In the genomic region with DNA sequence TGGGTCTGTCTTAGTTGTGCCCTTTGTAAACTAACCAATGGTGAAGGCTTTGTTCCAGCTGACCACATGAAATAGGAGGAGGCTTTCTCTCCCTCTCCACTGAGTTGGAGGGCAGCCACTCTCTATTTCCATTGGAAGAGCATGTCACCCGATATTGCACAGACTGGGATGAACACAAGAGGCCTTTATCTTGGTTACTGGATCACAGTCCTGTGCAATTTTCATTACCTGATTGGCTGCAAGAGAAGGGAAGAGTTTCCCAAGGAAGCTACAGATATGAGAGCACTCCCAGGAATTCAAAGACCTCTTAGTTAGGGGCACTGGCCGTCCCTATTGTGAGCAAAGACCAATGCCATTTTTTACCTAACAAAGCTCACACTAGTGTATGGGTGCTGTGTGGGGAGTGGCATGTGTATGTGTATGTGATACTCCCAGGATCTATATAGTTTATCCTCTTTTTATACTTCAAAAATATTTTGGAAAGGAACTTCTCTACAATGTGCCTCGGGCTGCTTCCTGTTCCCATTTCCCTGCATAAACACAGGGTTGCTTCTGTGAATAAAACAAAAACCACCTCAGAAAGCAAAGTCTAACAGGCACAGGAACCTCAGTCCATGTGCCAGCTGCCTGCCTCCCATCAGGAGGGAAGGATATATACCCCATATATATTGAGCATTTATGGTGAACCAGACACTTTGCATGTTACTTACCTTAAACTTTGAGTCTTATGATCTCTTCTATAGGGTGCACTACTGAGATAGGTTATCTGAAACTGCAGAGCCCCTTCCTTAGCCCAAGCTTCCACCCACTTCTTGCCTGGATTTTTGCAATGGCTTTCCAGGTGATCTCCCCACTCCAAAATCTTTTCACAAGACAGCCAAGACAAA, we compare ENCODE assay signal across 1 cellular context.
TF ChIP-seq lines count a peak whose summit lies in the region.

No MANE protein-coding gene starts in this region.

TF ChIP-seq in HepG2, 621 proteins besides CTCF, POLR2A, EP300 and RAD21 (continued from another document and continues in another):
- TF ChIP-seq, protein P1, sequence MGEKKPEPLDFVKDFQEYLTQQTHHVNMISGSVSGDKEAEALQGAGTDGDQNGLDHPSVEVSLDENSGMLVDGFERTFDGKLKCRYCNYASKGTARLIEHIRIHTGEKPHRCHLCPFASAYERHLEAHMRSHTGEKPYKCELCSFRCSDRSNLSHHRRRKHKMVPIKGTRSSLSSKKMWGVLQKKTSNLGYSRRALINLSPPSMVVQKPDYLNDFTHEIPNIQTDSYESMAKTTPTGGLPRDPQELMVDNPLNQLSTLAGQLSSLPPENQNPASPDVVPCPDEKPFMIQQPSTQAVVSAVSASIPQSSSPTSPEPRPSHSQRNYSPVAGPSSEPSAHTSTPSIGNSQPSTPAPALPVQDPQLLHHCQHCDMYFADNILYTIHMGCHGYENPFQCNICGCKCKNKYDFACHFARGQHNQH (CRISPR knock-in tag; IDR thresholded peaks at IDR 0.05): peak; percentile 36; the same call in 1 of the 2 replicates
- peak; percentile 69 for TF ChIP-seq CEBPB (IDR thresholded peaks at IDR 0.05; ENCODE audit: borderline replicate concordance, low read depth, low read length)
- peak; percentile 42; the same call in 1 of the 2 replicates for TF ChIP-seq HNF4G (IDR thresholded peaks at IDR 0.05; ENCODE audit: borderline replicate concordance, low read depth, low read length)
- no peak for TF ChIP-seq HNF4G (CRISPR knock-in tag; IDR thresholded peaks at IDR 0.05; ENCODE audit: borderline replicate concordance, low read depth)
- TF ChIP-seq GATA4 (IDR thresholded peaks at IDR 0.05; ENCODE audit: borderline replicate concordance, low read depth): no peak
- TF ChIP-seq, protein P2, sequence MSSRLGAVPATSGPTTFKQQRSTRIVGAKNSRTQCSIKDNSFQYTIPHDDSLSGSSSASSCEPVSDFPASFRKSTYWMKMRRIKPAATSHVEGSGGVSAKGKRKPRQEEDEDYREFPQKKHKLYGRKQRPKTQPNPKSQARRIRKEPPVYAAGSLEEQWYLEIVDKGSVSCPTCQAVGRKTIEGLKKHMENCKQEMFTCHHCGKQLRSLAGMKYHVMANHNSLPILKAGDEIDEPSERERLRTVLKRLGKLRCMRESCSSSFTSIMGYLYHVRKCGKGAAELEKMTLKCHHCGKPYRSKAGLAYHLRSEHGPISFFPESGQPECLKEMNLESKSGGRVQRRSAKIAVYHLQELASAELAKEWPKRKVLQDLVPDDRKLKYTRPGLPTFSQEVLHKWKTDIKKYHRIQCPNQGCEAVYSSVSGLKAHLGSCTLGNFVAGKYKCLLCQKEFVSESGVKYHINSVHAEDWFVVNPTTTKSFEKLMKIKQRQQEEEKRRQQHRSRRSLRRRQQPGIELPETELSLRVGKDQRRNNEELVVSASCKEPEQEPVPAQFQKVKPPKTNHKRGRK (CRISPR knock-in tag; IDR thresholded peaks at IDR 0.05): no peak
- no peak for TF ChIP-seq SRSF1 (optimal IDR thresholded peaks at IDR 0.05; ENCODE audit: low read depth, low read length)
- TF ChIP-seq, protein P3, sequence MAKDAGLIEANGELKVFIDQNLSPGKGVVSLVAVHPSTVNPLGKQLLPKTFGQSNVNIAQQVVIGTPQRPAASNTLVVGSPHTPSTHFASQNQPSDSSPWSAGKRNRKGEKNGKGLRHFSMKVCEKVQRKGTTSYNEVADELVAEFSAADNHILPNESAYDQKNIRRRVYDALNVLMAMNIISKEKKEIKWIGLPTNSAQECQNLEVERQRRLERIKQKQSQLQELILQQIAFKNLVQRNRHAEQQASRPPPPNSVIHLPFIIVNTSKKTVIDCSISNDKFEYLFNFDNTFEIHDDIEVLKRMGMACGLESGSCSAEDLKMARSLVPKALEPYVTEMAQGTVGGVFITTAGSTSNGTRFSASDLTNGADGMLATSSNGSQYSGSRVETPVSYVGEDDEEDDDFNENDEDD (CRISPR knock-in tag; IDR thresholded peaks at IDR 0.05; ENCODE audit: borderline replicate concordance): peak; percentile 22; the same call in 1 of the 2 replicates
- no peak for TF ChIP-seq ZNF326 (CRISPR knock-in tag; IDR thresholded peaks at IDR 0.05; ENCODE audit: borderline replicate concordance)
- TF ChIP-seq ZFP36L1 (CRISPR knock-in tag; IDR thresholded peaks at IDR 0.05): no peak
- no peak for TF ChIP-seq FOXA1 (IDR thresholded peaks at IDR 0.05)
- no peak for TF ChIP-seq FOXA1 (CRISPR knock-in tag; IDR thresholded peaks at IDR 0.05)
- TF ChIP-seq POLR2G (IDR thresholded peaks at IDR 0.05; ENCODE audit: low read depth, low read length): peak; percentile 30; the same call in 1 of the 2 replicates
- TF ChIP-seq, protein P4, sequence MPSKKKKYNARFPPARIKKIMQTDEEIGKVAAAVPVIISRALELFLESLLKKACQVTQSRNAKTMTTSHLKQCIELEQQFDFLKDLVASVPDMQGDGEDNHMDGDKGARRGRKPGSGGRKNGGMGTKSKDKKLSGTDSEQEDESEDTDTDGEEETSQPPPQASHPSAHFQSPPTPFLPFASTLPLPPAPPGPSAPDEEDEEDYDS (CRISPR knock-in tag; IDR thresholded peaks at IDR 0.05): peak; percentile 59; the same call in 1 of the 2 replicates
- TF ChIP-seq, protein P5, sequence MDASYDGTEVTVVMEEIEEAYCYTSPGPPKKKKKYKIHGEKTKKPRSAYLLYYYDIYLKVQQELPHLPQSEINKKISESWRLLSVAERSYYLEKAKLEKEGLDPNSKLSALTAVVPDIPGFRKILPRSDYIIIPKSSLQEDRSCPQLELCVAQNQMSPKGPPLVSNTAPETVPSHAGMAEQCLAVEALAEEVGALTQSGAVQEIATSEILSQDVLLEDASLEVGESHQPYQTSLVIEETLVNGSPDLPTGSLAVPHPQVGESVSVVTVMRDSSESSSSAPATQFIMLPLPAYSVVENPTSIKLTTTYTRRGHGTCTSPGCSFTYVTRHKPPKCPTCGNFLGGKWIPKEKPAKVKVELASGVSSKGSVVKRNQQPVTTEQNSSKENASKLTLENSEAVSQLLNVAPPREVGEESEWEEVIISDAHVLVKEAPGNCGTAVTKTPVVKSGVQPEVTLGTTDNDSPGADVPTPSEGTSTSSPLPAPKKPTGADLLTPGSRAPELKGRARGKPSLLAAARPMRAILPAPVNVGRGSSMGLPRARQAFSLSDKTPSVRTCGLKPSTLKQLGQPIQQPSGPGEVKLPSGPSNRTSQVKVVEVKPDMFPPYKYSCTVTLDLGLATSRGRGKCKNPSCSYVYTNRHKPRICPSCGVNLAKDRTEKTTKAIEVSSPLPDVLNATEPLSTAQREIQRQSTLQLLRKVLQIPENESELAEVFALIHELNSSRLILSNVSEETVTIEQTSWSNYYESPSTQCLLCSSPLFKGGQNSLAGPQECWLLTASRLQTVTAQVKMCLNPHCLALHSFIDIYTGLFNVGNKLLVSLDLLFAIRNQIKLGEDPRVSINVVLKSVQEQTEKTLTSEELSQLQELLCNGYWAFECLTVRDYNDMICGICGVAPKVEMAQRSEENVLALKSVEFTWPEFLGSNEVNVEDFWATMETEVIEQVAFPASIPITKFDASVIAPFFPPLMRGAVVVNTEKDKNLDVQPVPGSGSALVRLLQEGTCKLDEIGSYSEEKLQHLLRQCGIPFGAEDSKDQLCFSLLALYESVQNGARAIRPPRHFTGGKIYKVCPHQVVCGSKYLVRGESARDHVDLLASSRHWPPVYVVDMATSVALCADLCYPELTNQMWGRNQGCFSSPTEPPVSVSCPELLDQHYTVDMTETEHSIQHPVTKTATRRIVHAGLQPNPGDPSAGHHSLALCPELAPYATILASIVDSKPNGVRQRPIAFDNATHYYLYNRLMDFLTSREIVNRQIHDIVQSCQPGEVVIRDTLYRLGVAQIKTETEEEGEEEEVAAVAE (CRISPR knock-in tag; IDR thresholded peaks at IDR 0.05; ENCODE audit: borderline replicate concordance): peak; percentile 33; the same call in 1 of the 2 replicates
- no peak for TF ChIP-seq RBAK (CRISPR knock-in tag; IDR thresholded peaks at IDR 0.05)
- TF ChIP-seq HOXA5 (CRISPR knock-in tag; IDR thresholded peaks at IDR 0.05): no peak
- TF ChIP-seq EEA1 (CRISPR knock-in tag; IDR thresholded peaks at IDR 0.05; ENCODE audit: borderline replicate concordance): no peak
- TF ChIP-seq ZNF839 (CRISPR knock-in tag; IDR thresholded peaks at IDR 0.05; ENCODE audit: borderline replicate concordance): no peak
- TF ChIP-seq, protein P6, sequence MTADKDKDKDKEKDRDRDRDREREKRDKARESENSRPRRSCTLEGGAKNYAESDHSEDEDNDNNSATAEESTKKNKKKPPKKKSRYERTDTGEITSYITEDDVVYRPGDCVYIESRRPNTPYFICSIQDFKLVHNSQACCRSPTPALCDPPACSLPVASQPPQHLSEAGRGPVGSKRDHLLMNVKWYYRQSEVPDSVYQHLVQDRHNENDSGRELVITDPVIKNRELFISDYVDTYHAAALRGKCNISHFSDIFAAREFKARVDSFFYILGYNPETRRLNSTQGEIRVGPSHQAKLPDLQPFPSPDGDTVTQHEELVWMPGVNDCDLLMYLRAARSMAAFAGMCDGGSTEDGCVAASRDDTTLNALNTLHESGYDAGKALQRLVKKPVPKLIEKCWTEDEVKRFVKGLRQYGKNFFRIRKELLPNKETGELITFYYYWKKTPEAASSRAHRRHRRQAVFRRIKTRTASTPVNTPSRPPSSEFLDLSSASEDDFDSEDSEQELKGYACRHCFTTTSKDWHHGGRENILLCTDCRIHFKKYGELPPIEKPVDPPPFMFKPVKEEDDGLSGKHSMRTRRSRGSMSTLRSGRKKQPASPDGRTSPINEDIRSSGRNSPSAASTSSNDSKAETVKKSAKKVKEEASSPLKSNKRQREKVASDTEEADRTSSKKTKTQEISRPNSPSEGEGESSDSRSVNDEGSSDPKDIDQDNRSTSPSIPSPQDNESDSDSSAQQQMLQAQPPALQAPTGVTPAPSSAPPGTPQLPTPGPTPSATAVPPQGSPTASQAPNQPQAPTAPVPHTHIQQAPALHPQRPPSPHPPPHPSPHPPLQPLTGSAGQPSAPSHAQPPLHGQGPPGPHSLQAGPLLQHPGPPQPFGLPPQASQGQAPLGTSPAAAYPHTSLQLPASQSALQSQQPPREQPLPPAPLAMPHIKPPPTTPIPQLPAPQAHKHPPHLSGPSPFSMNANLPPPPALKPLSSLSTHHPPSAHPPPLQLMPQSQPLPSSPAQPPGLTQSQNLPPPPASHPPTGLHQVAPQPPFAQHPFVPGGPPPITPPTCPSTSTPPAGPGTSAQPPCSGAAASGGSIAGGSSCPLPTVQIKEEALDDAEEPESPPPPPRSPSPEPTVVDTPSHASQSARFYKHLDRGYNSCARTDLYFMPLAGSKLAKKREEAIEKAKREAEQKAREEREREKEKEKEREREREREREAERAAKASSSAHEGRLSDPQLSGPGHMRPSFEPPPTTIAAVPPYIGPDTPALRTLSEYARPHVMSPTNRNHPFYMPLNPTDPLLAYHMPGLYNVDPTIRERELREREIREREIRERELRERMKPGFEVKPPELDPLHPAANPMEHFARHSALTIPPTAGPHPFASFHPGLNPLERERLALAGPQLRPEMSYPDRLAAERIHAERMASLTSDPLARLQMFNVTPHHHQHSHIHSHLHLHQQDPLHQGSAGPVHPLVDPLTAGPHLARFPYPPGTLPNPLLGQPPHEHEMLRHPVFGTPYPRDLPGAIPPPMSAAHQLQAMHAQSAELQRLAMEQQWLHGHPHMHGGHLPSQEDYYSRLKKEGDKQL (CRISPR knock-in tag; IDR thresholded peaks at IDR 0.05; ENCODE audit: low read depth): no peak
- TF ChIP-seq SOX6 (IDR thresholded peaks at IDR 0.05): no peak
- TF ChIP-seq SOX6 (CRISPR knock-in tag; IDR thresholded peaks at IDR 0.05): peak; percentile 63
- peak; percentile 58; the same call in 1 of the 2 replicates for TF ChIP-seq ZNF263 (CRISPR knock-in tag; IDR thresholded peaks at IDR 0.05)
- no peak for TF ChIP-seq STAT5B (CRISPR knock-in tag; IDR thresholded peaks at IDR 0.05)
- no peak for TF ChIP-seq RFX5 (IDR thresholded peaks at IDR 0.05; ENCODE audit: low read depth, low read length)
- no peak for TF ChIP-seq ZNF777 (CRISPR knock-in tag; IDR thresholded peaks at IDR 0.05)
- TF ChIP-seq NCOA2 (CRISPR knock-in tag; IDR thresholded peaks at IDR 0.05): peak; percentile 63
- peak; percentile 39; the same call in 1 of the 2 replicates for TF ChIP-seq TAF1 (CRISPR knock-in tag; IDR thresholded peaks at IDR 0.05)
- TF ChIP-seq THYN1 (CRISPR knock-in tag; IDR thresholded peaks at IDR 0.05; ENCODE audit: borderline replicate concordance, low read depth): no peak
- TF ChIP-seq, protein P7, sequence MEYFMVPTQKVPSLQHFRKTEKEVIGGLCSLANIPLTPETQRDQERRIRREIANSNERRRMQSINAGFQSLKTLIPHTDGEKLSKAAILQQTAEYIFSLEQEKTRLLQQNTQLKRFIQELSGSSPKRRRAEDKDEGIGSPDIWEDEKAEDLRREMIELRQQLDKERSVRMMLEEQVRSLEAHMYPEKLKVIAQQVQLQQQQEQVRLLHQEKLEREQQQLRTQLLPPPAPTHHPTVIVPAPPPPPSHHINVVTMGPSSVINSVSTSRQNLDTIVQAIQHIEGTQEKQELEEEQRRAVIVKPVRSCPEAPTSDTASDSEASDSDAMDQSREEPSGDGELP (IDR thresholded peaks at IDR 0.05; ENCODE audit: borderline replicate concordance, low read depth): peak; percentile 86; the same call in 1 of the 2 replicates
- TF ChIP-seq KLF15 (CRISPR knock-in tag; IDR thresholded peaks at IDR 0.05; ENCODE audit: borderline replicate concordance): no peak
- no peak for TF ChIP-seq MAFF (IDR thresholded peaks at IDR 0.05; ENCODE audit: low read depth, low read length)
- TF ChIP-seq NFYC (CRISPR knock-in tag; IDR thresholded peaks at IDR 0.05): peak; percentile 75
- TF ChIP-seq ZNF331 (CRISPR knock-in tag; IDR thresholded peaks at IDR 0.05): no peak; the same call in 1 of the 2 replicates
- TF ChIP-seq NFIC (IDR thresholded peaks at IDR 0.05; ENCODE audit: low read length): no peak
- no peak for TF ChIP-seq KDM1A (CRISPR knock-in tag; IDR thresholded peaks at IDR 0.05)
- no peak for TF ChIP-seq HNRNPK (IDR thresholded peaks at IDR 0.05; ENCODE audit: low read depth, low read length, poor library complexity, severe bottlenecking)
- no peak for TF ChIP-seq KAT2B (IDR thresholded peaks at IDR 0.05; ENCODE audit: borderline replicate concordance, low read depth, low read length)
- peak; percentile 89 for TF ChIP-seq SIX1 (CRISPR knock-in tag; IDR thresholded peaks at IDR 0.05; ENCODE audit: borderline replicate concordance)
- TF ChIP-seq TEAD3 (CRISPR knock-in tag; optimal IDR thresholded peaks at IDR 0.05; ENCODE audit: borderline replicate concordance): peak; percentile 78
- TF ChIP-seq, protein P8, sequence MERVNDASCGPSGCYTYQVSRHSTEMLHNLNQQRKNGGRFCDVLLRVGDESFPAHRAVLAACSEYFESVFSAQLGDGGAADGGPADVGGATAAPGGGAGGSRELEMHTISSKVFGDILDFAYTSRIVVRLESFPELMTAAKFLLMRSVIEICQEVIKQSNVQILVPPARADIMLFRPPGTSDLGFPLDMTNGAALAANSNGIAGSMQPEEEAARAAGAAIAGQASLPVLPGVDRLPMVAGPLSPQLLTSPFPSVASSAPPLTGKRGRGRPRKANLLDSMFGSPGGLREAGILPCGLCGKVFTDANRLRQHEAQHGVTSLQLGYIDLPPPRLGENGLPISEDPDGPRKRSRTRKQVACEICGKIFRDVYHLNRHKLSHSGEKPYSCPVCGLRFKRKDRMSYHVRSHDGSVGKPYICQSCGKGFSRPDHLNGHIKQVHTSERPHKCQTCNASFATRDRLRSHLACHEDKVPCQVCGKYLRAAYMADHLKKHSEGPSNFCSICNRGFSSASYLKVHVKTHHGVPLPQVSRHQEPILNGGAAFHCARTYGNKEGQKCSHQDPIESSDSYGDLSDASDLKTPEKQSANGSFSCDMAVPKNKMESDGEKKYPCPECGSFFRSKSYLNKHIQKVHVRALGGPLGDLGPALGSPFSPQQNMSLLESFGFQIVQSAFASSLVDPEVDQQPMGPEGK (CRISPR knock-in tag; IDR thresholded peaks at IDR 0.05): peak; percentile 27
- peak; percentile 77 for TF ChIP-seq MED1 (CRISPR knock-in tag; IDR thresholded peaks at IDR 0.05)
